In genomic region chr16:71885261-71885650, GRCh38 we compare ENCODE assay signal across 8 cellular contexts. TPM values are rescaled to one million over a fixed set of nuclear protein-coding genes. Genes with fewer than 3 reads are reported as not detected.
DNase-seq lines count a peak whose midpoint lies in the region; ATAC-seq and TF ChIP-seq lines count a peak whose summit lies in the region.

No MANE protein-coding gene starts in this region.

- peak overlapping the region; percentile 43 for H3K27ac Mint-ChIP-seq in activated CD8-positive, alpha-beta T cell treated with anti-CD3 and anti-CD28 coated beads, Interleukin-2, amount 10 ng/mL, durations not matched to agents 7 days and 5 days

- H3K27me3 ChIP-seq in KMS-11 (ENCODE audit: insufficient read depth, low read depth), result no peaks in the 10 kb centered on the region
- H3K27me3 ChIP-seq in mucosa of rectum (ENCODE audit: control insufficient read depth in 2 of 2, insufficient read depth in 2 of 2, low read length in 2 of 2), result no peaks in the 10 kb centered on the region

- H3K79me2 ChIP-seq in KMS-11 (ENCODE audit: insufficient read depth, low read depth), result no peaks in the 10 kb centered on the region

- no peaks in the 10 kb centered on the region for H4K20me1 ChIP-seq in KMS-11 (ENCODE audit: insufficient read depth)

- no peak overlapping the region for H3K9ac ChIP-seq in KMS-11
- no peak overlapping the region for H3K9ac ChIP-seq in mucosa of rectum (ENCODE audit: low read depth in 1 of 2, low read length in 2 of 2)

- H3K4me3 Mint-ChIP-seq in activated CD8-positive, alpha-beta T cell treated with anti-CD3 and anti-CD28 coated beads, Interleukin-2, amount 10 ng/mL, durations not matched to agents 7 days and 5 days, result peak overlapping the region; percentile 62

- H3K27ac ChIP-seq in KMS-11 (no peak overlapping the region), mucosa of rectum (ENCODE audit: low read depth in 2 of 2, low read length in 2 of 2) (peak overlapping the region in 1 of 2 donors; percentile 36)

- DNase-seq in CD1c-positive myeloid dendritic cell (ENCODE audit: extremely low spot score) (peak; percentile 72), NCI-H82 treated with DMSO at 0.1 percent for 48 hours (lab: John Stamatoyannopoulos, UW; ENCODE audit: unreplicated experiment) (no peak), NCI-H2081 treated with DMSO at 0.1 percent for 48 hours (lab: John Stamatoyannopoulos, UW) (no peak), GM19238 (ENCODE audit: insufficient read length, low spot score) (no peak)
- DNase-seq in activated CD8-positive, alpha-beta T cell treated with anti-CD3 and anti-CD28 coated beads, Interleukin-2, amount 10 ng/mL, durations not matched to agents 7 days and 5 days, result no peak
- DNase-seq in effector CD8-positive, alpha-beta T cell (lab: John Stamatoyannopoulos, UW), result no peak

- no peaks in the 10 kb centered on the region for H3K9me3 ChIP-seq in mucosa of rectum (ENCODE audit: control insufficient read depth in 2 of 2, low read length in 2 of 2)

- H3K4me1 Mint-ChIP-seq in activated CD8-positive, alpha-beta T cell treated with anti-CD3 and anti-CD28 coated beads, Interleukin-2, amount 10 ng/mL, durations not matched to agents 7 days and 5 days (ENCODE audit: low read depth), result peaks cover 40% of the 10 kb centered on the region

- POLR2A ChIA-PET in activated CD8-positive, alpha-beta T cell treated with anti-CD3 and anti-CD28 coated beads, Interleukin-2, amount 10 ng/mL, durations not matched to agents 7 days and 5 days (lab: Charles Lee), result interaction anchor here (0.7 to 3.5 kb wide), 2 partner anchors 10 to 11 kb away, joined by 5 to 27 read pairs; partner anchors contain the start of gene IST1

- no peak for ATAC-seq in activated CD8-positive, alpha-beta T cell treated with anti-CD3 and anti-CD28 coated beads, Interleukin-2, amount 10 ng/mL, durations not matched to agents 7 days and 5 days

- H3K36me3 Mint-ChIP-seq in activated CD8-positive, alpha-beta T cell treated with anti-CD3 and anti-CD28 coated beads, Interleukin-2, amount 10 ng/mL, durations not matched to agents 7 days and 5 days (ENCODE audit: low read depth), result no peaks in the 10 kb centered on the region

- CTCF ChIA-PET in activated CD8-positive, alpha-beta T cell treated with anti-CD3 and anti-CD28 coated beads, Interleukin-2, amount 10 ng/mL, durations not matched to agents 7 days and 5 days (lab: Charles Lee), result interaction anchor here (1.0 to 5.3 kb wide), 2 partner anchors 8 to 13 kb away, joined by 3 to 65 read pairs; partner anchors contain the start of gene IST1

- no peaks in the 10 kb centered on the region for H3K36me3 ChIP-seq in KMS-11 (ENCODE audit: insufficient read depth)
- peaks cover 0 to 1% of the 10 kb centered on the region in 2 donors for H3K36me3 ChIP-seq in mucosa of rectum (ENCODE audit: control insufficient read depth in 2 of 2, insufficient read depth in 2 of 2, low read length in 2 of 2)

- peaks cover 19% of the 10 kb centered on the region for H3K27me3 Mint-ChIP-seq in activated CD8-positive, alpha-beta T cell treated with anti-CD3 and anti-CD28 coated beads, Interleukin-2, amount 10 ng/mL, durations not matched to agents 7 days and 5 days (ENCODE audit: low read depth)

- no peaks in the 10 kb centered on the region for H3K9me3 Mint-ChIP-seq in activated CD8-positive, alpha-beta T cell treated with anti-CD3 and anti-CD28 coated beads, Interleukin-2, amount 10 ng/mL, durations not matched to agents 7 days and 5 days (ENCODE audit: insufficient read depth)

- H3K4me3 ChIP-seq in KMS-11 (IDR thresholded peaks at IDR 0.05; ENCODE audit: insufficient read depth, low read depth, low read length) (no peak overlapping the region), mucosa of rectum (ENCODE audit: low read length in 2 of 2) (peak overlapping the region; percentile 27 to 35)

- H3K4me1 ChIP-seq in KMS-11 (ENCODE audit: low read depth, poor library complexity, severe bottlenecking) (peaks cover 30% of the 10 kb centered on the region), mucosa of rectum (ENCODE audit: control insufficient read depth in 2 of 2, insufficient read depth in 2 of 2, low read length in 2 of 2) (peaks cover 8 to 22% of the 10 kb centered on the region in 2 donors)

- peak overlapping the region; percentile 75 for H3K4me2 ChIP-seq in KMS-11

- H2AFZ ChIP-seq in KMS-11 (ENCODE audit: low read depth), result peak overlapping the region; percentile 97; the same call in 1 of the 2 replicates

- no peak for TF ChIP-seq CTCF in KMS-11 (conservative IDR thresholded peaks at IDR 0.05; ENCODE audit: low read depth, low read length)

RNA-seq across cellular contexts. Expression of gene ZNF821, which starts 1.3 kb away (rescaled TPM):
- 1 to 10 TPM; 3.7 to 4.1 TPM for total RNA-seq in activated CD8-positive, alpha-beta T cell treated with anti-CD3 and anti-CD28 coated beads, Interleukin-2, amount 10 ng/mL, durations not matched to agents 7 days and 5 days

RNA-seq across cellular contexts. Expression of gene IST1, which starts 10.1 kb away (rescaled TPM):
- total RNA-seq in activated CD8-positive, alpha-beta T cell treated with anti-CD3 and anti-CD28 coated beads, Interleukin-2, amount 10 ng/mL, durations not matched to agents 7 days and 5 days, result 100 to 1,000 TPM; 155 to 174 TPM

RNA-seq across cellular contexts. Expression of gene ATXN1L, which starts 39.5 kb away (rescaled TPM):
- 10 to 100 TPM; 20.3 to 22.6 TPM for total RNA-seq in activated CD8-positive, alpha-beta T cell treated with anti-CD3 and anti-CD28 coated beads, Interleukin-2, amount 10 ng/mL, durations not matched to agents 7 days and 5 days
